ENCODE assay signal across 26 cellular contexts in genomic region chr10:129841590-129841989, GRCh38.
"Had no signal": no experiment of that assay in that cellular context is flagged by ENCODE, and none has a peak within 500 bp of the region (broad histone marks: within the 10 kb centered on the region; RNA-seq: fewer than 3 reads in every experiment).

No MANE protein-coding gene starts in this region.

- H3K27ac Mint-ChIP-seq: naive thymus-derived CD4-positive, alpha-beta T cell; nephron; progenitor cell of endocrine pancreas; stimulated activated effector memory CD8-positive, alpha-beta T cell treated with anti-CD3 and anti-CD28 coated beads, Interleukin-12 subunit alpha, Interleukin-12 subunit beta, amount 100 ng/mL, for 72 hours; stimulated activated naive B cell treated with anti-CD40 and anti-IgM and Interleukin-4, amounts not matched to agents 10 μg/mL and 1 μg/mL and 100 μg/mL, for 72 hours; stimulated activated naive CD8-positive, alpha-beta T cell treated with anti-CD3 and anti-CD28 coated beads, Interleukin-15, Interleukin-2, amounts not matched to agents 100 ng/mL and 50 ng/mL, for 24 hours had no signal

- ATAC-seq: naive thymus-derived CD4-positive, alpha-beta T cell; psoas muscle; right cardiac atrium; right lobe of liver; stimulated activated effector memory CD8-positive, alpha-beta T cell treated with anti-CD3 and anti-CD28 coated beads, Interleukin-12 subunit alpha, Interleukin-12 subunit beta, amount 100 ng/mL, for 72 hours; stimulated activated naive B cell treated with anti-CD40 and anti-IgM and Interleukin-4, amounts not matched to agents 10 μg/mL and 1 μg/mL and 100 μg/mL, for 72 hours had no signal

- H3K36me3 ChIP-seq: ovary, right lobe of liver, sigmoid colon, thoracic aorta, upper lobe of left lung, uterus had no signal

- H3K4me3 ChIP-seq: ovary, psoas muscle, right lobe of liver, sigmoid colon, stomach, thoracic aorta, thyroid gland, tibial nerve, upper lobe of left lung, uterus had no signal

- H3K27me3 Mint-ChIP-seq: naive thymus-derived CD4-positive, alpha-beta T cell; stimulated activated naive B cell treated with anti-CD40 and anti-IgM and Interleukin-4, amounts not matched to agents 10 μg/mL and 1 μg/mL and 100 μg/mL, for 72 hours; stimulated activated naive CD8-positive, alpha-beta T cell treated with anti-CD3 and anti-CD28 coated beads, Interleukin-15, Interleukin-2, amounts not matched to agents 100 ng/mL and 50 ng/mL, for 24 hours had no signal

- H2AFZ ChIP-seq: parathyroid adenoma had no signal

- H3K4me3 Mint-ChIP-seq: naive thymus-derived CD4-positive, alpha-beta T cell; nephron; stimulated activated effector memory CD8-positive, alpha-beta T cell treated with anti-CD3 and anti-CD28 coated beads, Interleukin-12 subunit alpha, Interleukin-12 subunit beta, amount 100 ng/mL, for 72 hours; stimulated activated naive B cell treated with anti-CD40 and anti-IgM and Interleukin-4, amounts not matched to agents 10 μg/mL and 1 μg/mL and 100 μg/mL, for 72 hours; stimulated activated naive CD8-positive, alpha-beta T cell treated with anti-CD3 and anti-CD28 coated beads, Interleukin-15, Interleukin-2, amounts not matched to agents 100 ng/mL and 50 ng/mL, for 24 hours had no signal

- H3K27ac ChIP-seq: ovary, parathyroid adenoma, psoas muscle, right lobe of liver, sigmoid colon, stomach, thoracic aorta, thyroid gland, tibial nerve, upper lobe of left lung, uterus had no signal

- H3K4me1 Mint-ChIP-seq: naive thymus-derived CD4-positive, alpha-beta T cell; nephron; stimulated activated effector memory CD8-positive, alpha-beta T cell treated with anti-CD3 and anti-CD28 coated beads, Interleukin-12 subunit alpha, Interleukin-12 subunit beta, amount 100 ng/mL, for 72 hours; stimulated activated naive B cell treated with anti-CD40 and anti-IgM and Interleukin-4, amounts not matched to agents 10 μg/mL and 1 μg/mL and 100 μg/mL, for 72 hours had no signal

- H3K9me3 Mint-ChIP-seq: nephron; stimulated activated effector memory CD8-positive, alpha-beta T cell treated with anti-CD3 and anti-CD28 coated beads, Interleukin-12 subunit alpha, Interleukin-12 subunit beta, amount 100 ng/mL, for 72 hours; stimulated activated naive B cell treated with anti-CD40 and anti-IgM and Interleukin-4, amounts not matched to agents 10 μg/mL and 1 μg/mL and 100 μg/mL, for 72 hours; stimulated activated naive CD8-positive, alpha-beta T cell treated with anti-CD3 and anti-CD28 coated beads, Interleukin-15, Interleukin-2, amounts not matched to agents 100 ng/mL and 50 ng/mL, for 24 hours had no signal

- DNase-seq: naive thymus-derived CD4-positive, alpha-beta T cell; occipital lobe; ovary; psoas muscle; right cardiac atrium; right lobe of liver; sigmoid colon; small intestine; stimulated activated CD4-positive, alpha-beta T cell treated with anti-CD3 and anti-CD28 coated beads, Interleukin-15, amount 100 ng/mL, for 24 hours; stimulated activated CD4-positive, alpha-beta T cell treated with anti-CD3 and anti-CD28 coated beads, Interleukin-2, amount 100 ng/mL, for 24 hours; stimulated activated CD4-positive, alpha-beta T cell treated with anti-CD3 and anti-CD28 coated beads, Interleukin-2, amount 100 ng/mL, for 48 hours; stimulated activated CD4-positive, alpha-beta T cell treated with anti-CD3 and anti-CD28 coated beads, Interleukin-4, amount 100 ng/mL, for 24 hours; stimulated activated naive B cell treated with anti-CD40 and anti-IgM and Interleukin-4, amounts not matched to agents 10 μg/mL and 1 μg/mL and 100 μg/mL, for 72 hours; stimulated activated naive CD4-positive, alpha-beta T cell treated with Interleukin-2 at 50 U/mL for 16 hours; stomach; thyroid gland; trophoblast cell; uterus had no signal

- H3K27me3 ChIP-seq: ovary, right lobe of liver, sigmoid colon, stomach, thyroid gland, tibial nerve, upper lobe of left lung, uterus had no signal

- H3K4me1 ChIP-seq: parathyroid adenoma, psoas muscle, right lobe of liver, sigmoid colon, stomach, thyroid gland, tibial nerve, upper lobe of left lung, uterus had no signal

- H3K9ac ChIP-seq: parathyroid adenoma had no signal

- H3K36me3 Mint-ChIP-seq: naive thymus-derived CD4-positive, alpha-beta T cell; stimulated activated effector memory CD8-positive, alpha-beta T cell treated with anti-CD3 and anti-CD28 coated beads, Interleukin-12 subunit alpha, Interleukin-12 subunit beta, amount 100 ng/mL, for 72 hours; stimulated activated naive B cell treated with anti-CD40 and anti-IgM and Interleukin-4, amounts not matched to agents 10 μg/mL and 1 μg/mL and 100 μg/mL, for 72 hours had no signal

- H3K9me3 ChIP-seq: ovary, psoas muscle, right lobe of liver, sigmoid colon, stomach, thoracic aorta, thyroid gland, tibial nerve, upper lobe of left lung, uterus had no signal
